Comparison of ENCODE assay signal across 1 cellular context in the genomic region with DNA sequence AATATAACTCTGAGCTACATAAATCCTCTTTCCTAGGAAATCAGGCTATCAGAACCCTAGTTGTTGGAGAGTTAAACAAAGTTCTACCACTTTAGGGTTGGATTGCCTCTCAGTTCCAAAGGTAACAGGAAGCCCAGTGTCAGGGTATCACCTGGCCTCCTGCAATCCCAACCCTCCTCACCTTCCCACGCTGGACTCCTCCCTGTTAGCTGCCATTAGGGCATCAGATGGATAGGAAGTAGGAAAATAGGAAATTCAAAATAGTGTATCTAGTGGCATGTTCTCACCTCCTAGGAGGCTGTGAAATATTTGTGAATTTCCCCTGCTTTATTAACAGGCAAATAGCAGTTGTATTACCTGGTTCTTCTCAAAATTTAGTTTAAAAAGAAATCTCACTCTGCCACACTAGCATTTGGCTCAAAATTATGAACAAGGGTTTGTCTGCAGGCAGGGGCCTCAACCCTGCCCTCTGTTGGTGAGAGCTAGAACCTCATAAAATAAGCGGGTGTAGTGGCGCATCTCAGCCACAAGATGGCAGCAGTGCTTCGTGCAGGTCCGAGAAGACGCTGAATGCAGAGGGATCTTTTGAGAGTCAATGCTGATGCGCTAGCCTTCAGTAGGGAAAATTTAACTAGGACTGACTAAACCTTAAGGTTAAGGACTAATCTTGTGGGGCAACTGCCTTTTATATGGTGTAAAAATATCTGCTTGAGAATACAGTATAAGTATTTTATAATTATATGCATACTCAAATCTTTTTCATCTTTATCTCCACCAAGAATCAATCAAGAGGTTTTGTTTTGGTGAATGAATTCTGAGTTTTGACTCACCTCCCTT.
TF ChIP-seq lines count a peak whose summit lies in the region.

No MANE protein-coding gene starts in this region.

TF ChIP-seq in neural cell, 6 proteins besides CTCF, POLR2A, EP300 and RAD21 (continued from another document):
- TF ChIP-seq TAF1 (IDR thresholded peaks at IDR 0.05; ENCODE audit: low read depth), result no peak
- TF ChIP-seq MXI1 (conservative IDR thresholded peaks at IDR 0.05; ENCODE audit: poor library complexity, severe bottlenecking), result no peak
- peak; percentile 100 for TF ChIP-seq SMC3 (conservative IDR thresholded peaks at IDR 0.05; ENCODE audit: poor library complexity)
